Comparison of ENCODE assay signal across 9 cellular contexts in genomic region chr2:70104231-70105111, GRCh38. TPM values are rescaled to one million over a fixed set of nuclear protein-coding genes. Genes with fewer than 3 reads are reported as not detected.
DNase-seq lines count a peak whose midpoint lies in the region; ATAC-seq and TF ChIP-seq lines count a peak whose summit lies in the region.
"Had no signal": no experiment of that assay in that cellular context is flagged by ENCODE, and none has a peak within 500 bp of the region (broad histone marks: within the 10 kb centered on the region; RNA-seq: fewer than 3 reads in every experiment).

No MANE protein-coding gene starts in this region.

- no peaks in the 10 kb centered on the region for H3K27me3 ChIP-seq in SJCRH30

- peak overlapping the region; percentile 2; the same call in 1 of the 2 replicates for H3K27ac ChIP-seq in SJCRH30
- H3K27ac ChIP-seq: C4-2B had no signal

- intact Hi-C loops in posterior vena cava (cut with DNase I): no loop called here

- H3K4me1 Mint-ChIP-seq in activated CD8-positive, alpha-beta memory T cell treated with anti-CD3 and anti-CD28 coated beads, Interleukin-2, amount 10 ng/mL, durations not matched to agents 7 days and 5 days: peaks cover 53% of the 10 kb centered on the region
- peaks cover 39% of the 10 kb centered on the region for H3K4me1 Mint-ChIP-seq in neural crest cell

- peaks cover 1% of the 10 kb centered on the region for H3K36me3 Mint-ChIP-seq in activated CD8-positive, alpha-beta memory T cell treated with anti-CD3 and anti-CD28 coated beads, Interleukin-2, amount 10 ng/mL, durations not matched to agents 7 days and 5 days
- H3K36me3 Mint-ChIP-seq in neural crest cell (ENCODE audit: low read depth): no peaks in the 10 kb centered on the region

- peak overlapping the region; percentile 45 for H3K4me3 ChIP-seq in SJCRH30

- H3K9me3 ChIP-seq in SJCRH30 (replicated peaks): no peaks in the 10 kb centered on the region

- no peak for ATAC-seq in activated CD8-positive, alpha-beta memory T cell treated with anti-CD3 and anti-CD28 coated beads, Interleukin-2, amount 10 ng/mL, durations not matched to agents 7 days and 5 days
- ATAC-seq in GM21390 (IDR thresholded peaks at IDR 0.05; ENCODE audit: unreplicated experiment): no peak

- no peaks in the 10 kb centered on the region for H3K36me3 ChIP-seq in SJCRH30

- no peaks in the 10 kb centered on the region for H3K9me3 Mint-ChIP-seq in activated CD8-positive, alpha-beta memory T cell treated with anti-CD3 and anti-CD28 coated beads, Interleukin-2, amount 10 ng/mL, durations not matched to agents 7 days and 5 days (ENCODE audit: low read depth)
- H3K9me3 Mint-ChIP-seq in neural crest cell: no peaks in the 10 kb centered on the region

- H3K27ac Mint-ChIP-seq in activated CD8-positive, alpha-beta memory T cell treated with anti-CD3 and anti-CD28 coated beads, Interleukin-2, amount 10 ng/mL, durations not matched to agents 7 days and 5 days: peak overlapping the region; percentile 95
- peak overlapping the region; percentile 76 for H3K27ac Mint-ChIP-seq in neural crest cell (ENCODE audit: unreplicated experiment)

- peak; percentile 78 for DNase-seq in activated CD8-positive, alpha-beta memory T cell treated with anti-CD3 and anti-CD28 coated beads, Interleukin-2, amount 10 ng/mL, durations not matched to agents 7 days and 5 days
- no peak for DNase-seq in activated CD8-positive, alpha-beta memory T cell treated with anti-CD3 and anti-CD28 coated beads, Interleukin-2, amount 50 U/mL, for 48 hours
- DNase-seq in SJCRH30 (peak; percentile 85 to 89), dedifferentiated amniotic fluid mesenchymal stem cell (ENCODE audit: extremely low spot score) (peak; percentile 46), neural crest cell (ENCODE audit: low read depth, low spot score) (peak; percentile 39), NCI-H2196 treated with DMSO at 0.1 percent for 48 hours (lab: John Stamatoyannopoulos, UW; ENCODE audit: unreplicated experiment) (no peak), posterior vena cava (ENCODE audit: low spot score) (no peak)

- CTCF ChIA-PET in activated CD8-positive, alpha-beta memory T cell treated with anti-CD3 and anti-CD28 coated beads, Interleukin-2, amount 10 ng/mL, durations not matched to agents 7 days and 5 days (lab: Charles Lee): interaction anchor here (0.8 to 3.3 kb wide), 17 partner anchors 10 to 193 kb away, joined by 3 to 24 read pairs (median 5); partner anchors contain the start of gene PCBP1

- H3K4me3 Mint-ChIP-seq in activated CD8-positive, alpha-beta memory T cell treated with anti-CD3 and anti-CD28 coated beads, Interleukin-2, amount 10 ng/mL, durations not matched to agents 7 days and 5 days: peak overlapping the region; percentile 75
- H3K4me3 Mint-ChIP-seq in neural crest cell: peak overlapping the region; percentile 77

- no peak for TF ChIP-seq CTCF in neural crest cell (conservative IDR thresholded peaks at IDR 0.05)

- peaks cover 26% of the 10 kb centered on the region for H3K4me1 ChIP-seq in SJCRH30

- H3K27me3 Mint-ChIP-seq in activated CD8-positive, alpha-beta memory T cell treated with anti-CD3 and anti-CD28 coated beads, Interleukin-2, amount 10 ng/mL, durations not matched to agents 7 days and 5 days: no peaks in the 10 kb centered on the region
- no peaks in the 10 kb centered on the region for H3K27me3 Mint-ChIP-seq in neural crest cell (ENCODE audit: low read depth)

RNA-seq across cellular contexts. Expression of gene PCBP1, which starts 17.2 kb away (rescaled TPM):
- total RNA-seq in activated CD8-positive, alpha-beta memory T cell treated with anti-CD3 and anti-CD28 coated beads, Interleukin-2, amount 10 ng/mL, durations not matched to agents 7 days and 5 days: 100 to 1,000 TPM; 429 to 464 TPM
- 81.6 and 88.4 TPM in 2 replicates for total RNA-seq in SJCRH30 (2014; rRNA removed; shearing (Covaris generic))
- total RNA-seq in neural crest cell: 365 and 382 TPM in 2 replicates
- total RNA-seq in posterior vena cava: 100 to 1,000 TPM; 238 to 269 TPM

Comparison
In these comparisons a context has a peak if more than half of its experiments do, and no peak if none do; other contexts are left out.
1. DNase-seq: peak in activated CD8-positive, alpha-beta memory T cell treated with anti-CD3 and anti-CD28 coated beads, Interleukin-2, amount 10 ng/mL, durations not matched to agents 7 days and 5 days (single experiment), SJCRH30 (2 of 2), dedifferentiated amniotic fluid mesenchymal stem cell (single experiment) and neural crest cell (single experiment); none in activated CD8-positive, alpha-beta memory T cell treated with anti-CD3 and anti-CD28 coated beads, Interleukin-2, amount 50 U/mL, for 48 hours (single experiment), NCI-H2196 treated with DMSO at 0.1 percent for 48 hours (single experiment) and posterior vena cava (single experiment).